ENCODE assay signal across 15 cellular contexts in genomic region chr10:82813856-82814255, GRCh38.
DNase-seq lines count a peak whose midpoint lies in the region; ATAC-seq, FAIRE-seq and TF ChIP-seq lines count a peak whose summit lies in the region.
"Had no signal": no experiment of that assay in that cellular context is flagged by ENCODE, and none has a peak within 500 bp of the region (broad histone marks: within the 10 kb centered on the region; RNA-seq: fewer than 3 reads in every experiment).

No MANE protein-coding gene starts in this region.

- no TSS peak for BruUV-seq in MCF 10A (replicated peaks; lab: Mats Ljungman, UMichigan)

- no peak for FAIRE-seq in urothelium cell line (lab: Jason Lieb, UNC)

- CTCF ChIA-PET in MCF 10A (lab: Yijun Ruan, JAX), result interaction anchor here (0.7 to 1.2 kb wide), 2 partner anchors 935 to 1057 kb away, joined by 3 to 4 read pairs; no protein-coding TSS in a partner anchor
- CTCF ChIA-PET in activated naive CD4-positive, alpha-beta T cell treated with anti-CD3 and anti-CD28 coated beads, Interleukin-2, amount 10 ng/mL, durations not matched to agents 7 days and 5 days (lab: Charles Lee), result no interaction called here

- H3K27ac ChIP-seq in breast epithelium (no peak overlapping the region), upper lobe of left lung (no peak overlapping the region)

- no peaks in the 10 kb centered on the region for H3K27me3 ChIP-seq in breast epithelium
- no peaks in the 10 kb centered on the region for H3K27me3 ChIP-seq in upper lobe of left lung

- H3K4me1 Mint-ChIP-seq in MCF 10A (ENCODE audit: insufficient read depth, unreplicated experiment), result peaks cover 9% of the 10 kb centered on the region
- H3K4me1 Mint-ChIP-seq in activated naive CD4-positive, alpha-beta T cell treated with anti-CD3 and anti-CD28 coated beads, Interleukin-2, amount 10 ng/mL, durations not matched to agents 7 days and 5 days, result no peaks in the 10 kb centered on the region
- H3K4me1 Mint-ChIP-seq: WTC11 had no signal

- intact Hi-C loops in MCF 10A (cut with micrococcal nuclease), result loop anchor here (5.0 kb wide), 1 partner anchor 153 kb away; no protein-coding TSS in a partner anchor
- intact Hi-C loops in breast epithelium (cut with DNase I; ENCODE audit: low total_unique reads), result no loop called here

- TF ChIP-seq EP300 in upper lobe of left lung (IDR thresholded peaks at IDR 0.05), result no peak

- H3K4me3 Mint-ChIP-seq in MCF 10A (ENCODE audit: unreplicated experiment), result no peak overlapping the region
- H3K4me3 Mint-ChIP-seq in activated naive CD4-positive, alpha-beta T cell treated with anti-CD3 and anti-CD28 coated beads, Interleukin-2, amount 10 ng/mL, durations not matched to agents 7 days and 5 days, result no peak overlapping the region
- H3K4me3 Mint-ChIP-seq: WTC11 had no signal

- H3K36me3 Mint-ChIP-seq in MCF 10A (ENCODE audit: insufficient read depth, unreplicated experiment), result no peaks in the 10 kb centered on the region
- no peaks in the 10 kb centered on the region for H3K36me3 Mint-ChIP-seq in activated naive CD4-positive, alpha-beta T cell treated with anti-CD3 and anti-CD28 coated beads, Interleukin-2, amount 10 ng/mL, durations not matched to agents 7 days and 5 days
- H3K36me3 Mint-ChIP-seq: WTC11 had no signal

- peak overlapping the region; percentile 3 for H3K27ac Mint-ChIP-seq in MCF 10A (ENCODE audit: low read depth, unreplicated experiment)
- no peak overlapping the region for H3K27ac Mint-ChIP-seq in activated naive CD4-positive, alpha-beta T cell treated with anti-CD3 and anti-CD28 coated beads, Interleukin-2, amount 10 ng/mL, durations not matched to agents 7 days and 5 days
- H3K27ac Mint-ChIP-seq: WTC11 had no signal

- H3K36me3 ChIP-seq in breast epithelium (no peaks in the 10 kb centered on the region), upper lobe of left lung (no peaks in the 10 kb centered on the region)

- TF ChIP-seq CTCF in MCF 10A (IDR thresholded peaks at IDR 0.05; ENCODE audit: unreplicated experiment) (no peak), breast epithelium (IDR thresholded peaks at IDR 0.05) (no peak), fibroblast of pulmonary artery (IDR thresholded peaks at IDR 0.05; ENCODE audit: low read length, missing control alignments) (no peak), upper lobe of left lung (IDR thresholded peaks at IDR 0.05) (no peak)

- ATAC-seq in upper lobe of left lung (ENCODE audit: low FRiP score in 2 of 2), result no peak
- ATAC-seq: WTC11 had no signal

- DNase-seq in MCF 10A (ENCODE audit: unreplicated experiment) (peak; percentile 43), breast epithelium (ENCODE audit: low spot score in 2 of 2) (no peak), RPMI7951 (ENCODE audit: low read depth) (peak; percentile 77), fibroblast of pulmonary artery (ENCODE audit: low read depth) (peak; percentile 6), urothelium cell line (ENCODE audit: low spot score) (peak; percentile 30), upper lobe of left lung (no peak), NCI-H1694 (lab: John Stamatoyannopoulos, UW) (no peak)
- no peak for DNase-seq in activated naive CD4-positive, alpha-beta T cell treated with anti-CD3 and anti-CD28 coated beads, Interleukin-2, amount 10 ng/mL, durations not matched to agents 7 days and 5 days
- DNase-seq: ACHN; amygdala; DND-41; effector memory CD4-positive, alpha-beta T cell; nucleus accumbens; Right ventricle myocardium superior had no signal

- H3K27me3 Mint-ChIP-seq in MCF 10A (ENCODE audit: insufficient read depth, unreplicated experiment), result no peaks in the 10 kb centered on the region
- no peaks in the 10 kb centered on the region for H3K27me3 Mint-ChIP-seq in activated naive CD4-positive, alpha-beta T cell treated with anti-CD3 and anti-CD28 coated beads, Interleukin-2, amount 10 ng/mL, durations not matched to agents 7 days and 5 days

- no peak overlapping the region for H3K4me3 ChIP-seq in breast epithelium
- no peak overlapping the region for H3K4me3 ChIP-seq in fibroblast of pulmonary artery (replicated peaks; ENCODE audit: low read depth, low read length)
- no peak overlapping the region for H3K4me3 ChIP-seq in upper lobe of left lung

- POLR2A ChIA-PET in MCF 10A (lab: Yijun Ruan, JAX), result interaction anchor here (0.6 to 3.3 kb wide), 3 partner anchors 12 to 184 kb away, joined by 3 to 9 read pairs (median 3); no protein-coding TSS in a partner anchor

- no peaks in the 10 kb centered on the region for H3K9me3 Mint-ChIP-seq in MCF 10A (ENCODE audit: unreplicated experiment)
- H3K9me3 Mint-ChIP-seq in activated naive CD4-positive, alpha-beta T cell treated with anti-CD3 and anti-CD28 coated beads, Interleukin-2, amount 10 ng/mL, durations not matched to agents 7 days and 5 days, result peaks cover 7% of the 10 kb centered on the region

- TF ChIP-seq POLR2A in breast epithelium (IDR thresholded peaks at IDR 0.05), result no peak
- TF ChIP-seq POLR2A in upper lobe of left lung (IDR thresholded peaks at IDR 0.05), result no peak

- no peaks in the 10 kb centered on the region for H3K9me3 ChIP-seq in breast epithelium
- H3K9me3 ChIP-seq in upper lobe of left lung, result no peaks in the 10 kb centered on the region

- WGBS in upper lobe of left lung, 2 donors, result 79 to 83% methylated on average over 5 of the region's 5 CpGs

- H3K4me1 ChIP-seq in breast epithelium, result no peaks in the 10 kb centered on the region
- H3K4me1 ChIP-seq in upper lobe of left lung, result no peaks in the 10 kb centered on the region

Comparison
In these comparisons a context has a peak if more than half of its experiments do, and no peak if none do; other contexts are left out.
1. DNase-seq: peak in MCF 10A (single experiment), RPMI7951 (single experiment), fibroblast of pulmonary artery (single experiment) and urothelium cell line (single experiment); none in breast epithelium (0 of 2), upper lobe of left lung (0 of 2), NCI-H1694 (single experiment) and activated naive CD4-positive, alpha-beta T cell treated with anti-CD3 and anti-CD28 coated beads, Interleukin-2, amount 10 ng/mL, durations not matched to agents 7 days and 5 days (single experiment).